In genomic region chr10:61142987-61143386, GRCh38 we compare ENCODE assay signal across 22 cellular contexts.
A peak's percentile ranks its signal among the peaks of the same experiment; 100 is the strongest.
DNase-seq lines count a peak whose midpoint lies in the region; ATAC-seq, FAIRE-seq and TF ChIP-seq lines count a peak whose summit lies in the region.
"Had no signal": no experiment of that assay in that cellular context is flagged by ENCODE, and none has a peak within 500 bp of the region (broad histone marks: within the 10 kb centered on the region; RNA-seq: fewer than 3 reads in every experiment).

No MANE protein-coding gene starts in this region.

- H3K9me3 Mint-ChIP-seq in activated naive CD8-positive, alpha-beta T cell treated with anti-CD3 and anti-CD28 coated beads for 36 hours = no peaks in the 10 kb centered on the region

- no peak overlapping the region for H3K4me3 ChIP-seq in K562
- H3K4me3 ChIP-seq: SJCRH30 had no signal

- H3K27ac Mint-ChIP-seq in activated naive CD8-positive, alpha-beta T cell treated with anti-CD3 and anti-CD28 coated beads for 36 hours = no peak overlapping the region

- no peak for TF ChIP-seq POLR2A in K562 (conservative IDR thresholded peaks at IDR 0.05)

- no peaks in the 10 kb centered on the region for H3K27me3 ChIP-seq in K562 (ENCODE audit: control insufficient read depth in 2 of 2, insufficient read depth in 2 of 2, low read length in 2 of 2)
- H3K27me3 ChIP-seq: SJCRH30 had no signal

- TF ChIP-seq RAD21 in K562 (CRISPR knock-in tag; conservative IDR thresholded peaks at IDR 0.05 in 1 of 2, IDR thresholded peaks at IDR 0.05 in 1 of 2) = peak in 1 of 2 experiments; percentile 27; a peak in 1 of 4 replicates

- POLR2A ChIA-PET in K562 (lab: Yijun Ruan, JAX) = no interaction called here

- no peaks in the 10 kb centered on the region for H4K20me1 ChIP-seq in K562 (replicated peaks; ENCODE audit: control insufficient read depth, insufficient read depth, low read length)

- peak in 2 of 3 experiments; percentile 13 to 31; a peak in 1 of 6 replicates for TF ChIP-seq CTCF in K562 (IDR thresholded peaks at IDR 0.05 in 2 of 3, conservative IDR thresholded peaks at IDR 0.05 in 1 of 3; ENCODE audit: insufficient read depth in 2 of 3, low read depth in 1 of 3, low read length in 3 of 3)

- no peaks in the 10 kb centered on the region for H3K4me1 ChIP-seq in K562 (replicated peaks in 1 of 2; ENCODE audit: control insufficient read depth in 2 of 2, insufficient read depth in 2 of 2, low read length in 2 of 2)

- FAIRE-seq in K562 (lab: Jason Lieb, UNC) = peak; percentile 29
- FAIRE-seq: G401.6 had no signal

- BruUV-seq in K562 (replicated peaks; lab: Mats Ljungman, UMichigan) = no TSS peak

- DNase-seq in DMS53 (lab: John Stamatoyannopoulos, UW) (peak; percentile 11), DMS53 treated with DMSO at 0.1 percent for 48 hours (lab: John Stamatoyannopoulos, UW; ENCODE audit: unreplicated experiment) (no peak), HT-29 (ENCODE audit: low spot score) (peak; percentile 10), K562 (ENCODE audit: extremely low read depth in 1 of 4, low spot score in 3 of 4) (peak in 1 of 4 experiments; percentile 11), islet precursor cell (no peak), AG20443 (ENCODE audit: low spot score) (no peak), NCI-H748 (lab: John Stamatoyannopoulos, UW; ENCODE audit: unreplicated experiment) (no peak)
- DNase-seq in activated naive CD8-positive, alpha-beta T cell treated with anti-CD3 and anti-CD28 coated beads for 36 hours = no peak
- DNase-seq: C1 segment of cervical spinal cord, COR-L47, DMS153, GOT3, KBM-7, NCI-H1105, NCI-H1694 treated with DMSO at 0.1 percent for 48 hours, NCI-H446, NCI-H82, RPMI8226, SJCRH30, T1000 had no signal

- no peak overlapping the region for H3K4me2 ChIP-seq in K562 (ENCODE audit: insufficient read depth, low read length)

- no peaks in the 10 kb centered on the region for H3K4me1 Mint-ChIP-seq in activated naive CD8-positive, alpha-beta T cell treated with anti-CD3 and anti-CD28 coated beads for 36 hours

- no peaks in the 10 kb centered on the region for H3K9me1 ChIP-seq in K562 (ENCODE audit: control insufficient read depth, insufficient read depth, low read length)

- intact Hi-C loops in K562 (cut with micrococcal nuclease) = loop anchor here (5.0 to 10.0 kb wide), 5 partner anchors 49 to 1102 kb away; no protein-coding TSS in a partner anchor

- no peak overlapping the region for H3K9ac ChIP-seq in K562 (ENCODE audit: insufficient read depth in 1 of 2, low read depth in 2 of 2, low read length in 2 of 2)

- no peak overlapping the region for H3K27ac ChIP-seq in K562 (ENCODE audit: extremely low read depth, low read depth, low read length)
- H3K27ac ChIP-seq: 22Rv1, SJCRH30 had no signal

- in situ Hi-C loops in K562 (cut with MboI) = no loop called here

- no peak for TF ChIP-seq EP300 in K562 (IDR thresholded peaks at IDR 0.05; ENCODE audit: low read length)

- CTCF ChIA-PET in K562 (lab: Yijun Ruan, JAX; ENCODE audit: low intra/inter-chr PET ratio) = no interaction called here

- H3K9me3 ChIP-seq in K562 (replicated peaks; ENCODE audit: control insufficient read depth, insufficient read depth, low read depth, low read length) = no peaks in the 10 kb centered on the region
- H3K9me3 ChIP-seq: SJCRH30 had no signal

- no peak overlapping the region for H2AFZ ChIP-seq in K562 (ENCODE audit: low read depth, low read length)

- no peaks in the 10 kb centered on the region for H3K36me3 ChIP-seq in K562 (ENCODE audit: control insufficient read depth, insufficient read depth, low read length)
- H3K36me3 ChIP-seq: SJCRH30 had no signal

- 12% methylated on average over 1 of the region's 1 CpG for WGBS in K562 (ENCODE audit: insufficient coverage, low coverage, missing lambda C conversion rate)

- H3K36me3 Mint-ChIP-seq in activated naive CD8-positive, alpha-beta T cell treated with anti-CD3 and anti-CD28 coated beads for 36 hours = no peaks in the 10 kb centered on the region

- peaks cover 11% of the 10 kb centered on the region for H3K27me3 Mint-ChIP-seq in activated naive CD8-positive, alpha-beta T cell treated with anti-CD3 and anti-CD28 coated beads for 36 hours

- H3K4me3 Mint-ChIP-seq in activated naive CD8-positive, alpha-beta T cell treated with anti-CD3 and anti-CD28 coated beads for 36 hours = no peak overlapping the region

- no peak for ATAC-seq in K562

- H3K79me2 ChIP-seq in K562 (ENCODE audit: control insufficient read depth, insufficient read depth, low read length) = no peaks in the 10 kb centered on the region

TF ChIP-seq in K562, 482 proteins besides CTCF, POLR2A, EP300 and RAD21:
- TF ChIP-seq HBP1 (CRISPR knock-in tag; IDR thresholded peaks at IDR 0.05) (no peak), ZNF561 (CRISPR knock-in tag; conservative IDR thresholded peaks at IDR 0.05) (no peak), NCOA2 (IDR thresholded peaks at IDR 0.05; ENCODE audit: partially characterized antibody in 2 of 2) (no peak), PATZ1 (CRISPR knock-in tag; IDR thresholded peaks at IDR 0.05; ENCODE audit: borderline replicate concordance) (no peak), NEUROD1 (IDR thresholded peaks at IDR 0.05; ENCODE audit: borderline replicate concordance, low read depth, low read length, partially characterized antibody) (no peak), CCNT2 (IDR thresholded peaks at IDR 0.05; ENCODE audit: borderline replicate concordance, extremely low read depth, insufficient read length, low read depth, low read length) (no peak), ZBTB17 (CRISPR knock-in tag; IDR thresholded peaks at IDR 0.05) (no peak), HCFC1 (IDR thresholded peaks at IDR 0.05; ENCODE audit: low read depth, low read length) (no peak), MXI1 (IDR thresholded peaks at IDR 0.05; ENCODE audit: low read depth, low read length) (no peak), ZBED1 (IDR thresholded peaks at IDR 0.05) (no peak)

Comparison
In these comparisons a context has a peak if more than half of its experiments do, and no peak if none do; other contexts are left out.
1. DNase-seq: peak in DMS53 (single experiment) and HT-29 (single experiment); none in DMS53 treated with DMSO at 0.1 percent for 48 hours (single experiment), activated naive CD8-positive, alpha-beta T cell treated with anti-CD3 and anti-CD28 coated beads for 36 hours (single experiment), islet precursor cell (single experiment), AG20443 (single experiment) and NCI-H748 (single experiment).